In genomic region chr3:107689355-107689754, GRCh38 we compare ENCODE assay signal across 1 cellular context.
A peak's percentile ranks its signal among the peaks of the same experiment; 100 is the strongest.
TF ChIP-seq lines count a peak whose summit lies in the region.

No MANE protein-coding gene starts in this region.

TF ChIP-seq in HepG2, 621 proteins besides CTCF, POLR2A, EP300 and RAD21 (continued from another document):
- TF ChIP-seq ZBTB39 (CRISPR knock-in tag; IDR thresholded peaks at IDR 0.05) (peak; percentile 87; the same call in 1 of the 2 replicates), MEIS1 (CRISPR knock-in tag; IDR thresholded peaks at IDR 0.05; ENCODE audit: borderline replicate concordance) (peak; percentile 76; the same call in 1 of the 2 replicates), TAF15 (IDR thresholded peaks at IDR 0.05; ENCODE audit: low read depth, low read length, poor library complexity, severe bottlenecking) (no peak)
